10 cellular contexts compared by ENCODE assay signal in the genomic region with DNA sequence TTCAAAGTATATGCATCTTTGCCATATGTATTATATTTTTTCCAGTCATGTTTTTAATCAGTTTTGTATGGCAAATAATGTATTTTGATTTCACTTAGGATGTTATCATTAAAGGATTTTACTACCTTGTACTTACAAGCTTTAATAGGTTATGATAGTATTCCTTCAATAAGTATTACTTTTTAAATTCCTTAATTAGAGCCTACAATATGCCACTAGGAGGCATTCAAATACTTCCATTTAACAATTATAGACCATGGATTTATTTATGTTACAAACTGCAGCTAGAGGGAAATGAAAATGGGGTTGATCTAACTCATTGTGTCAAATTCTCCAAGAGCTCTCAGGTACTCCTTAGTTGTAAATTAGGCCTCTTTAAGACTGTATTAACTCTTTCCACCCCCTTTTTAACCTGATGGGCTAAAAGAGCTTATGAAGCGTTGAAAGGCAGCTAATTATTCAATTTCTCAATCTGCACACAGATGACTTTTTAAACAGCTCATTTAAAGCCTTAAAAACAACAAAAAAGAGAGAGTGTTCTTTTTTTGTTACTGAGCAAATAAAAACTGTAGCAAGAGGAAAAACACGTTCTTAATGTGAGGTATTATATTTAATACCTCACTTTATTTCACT.
DNase-seq lines count a peak whose midpoint lies in the region; ATAC-seq, FAIRE-seq and TF ChIP-seq lines count a peak whose summit lies in the region.
"Had no signal": no experiment of that assay in that cellular context is flagged by ENCODE, and none has a peak within 500 bp of the region (broad histone marks: within the 10 kb centered on the region; RNA-seq: fewer than 3 reads in every experiment).

No MANE protein-coding gene starts in this region.

- H3K36me3 Mint-ChIP-seq in osteocyte (ENCODE audit: unreplicated experiment), result no peaks in the 10 kb centered on the region

- H3K4me1 Mint-ChIP-seq in osteocyte (ENCODE audit: unreplicated experiment), result peaks cover 3% of the 10 kb centered on the region
- H3K4me1 Mint-ChIP-seq: naive thymus-derived CD8-positive, alpha-beta T cell had no signal

- TF ChIP-seq CTCF in choroid plexus epithelial cell (conservative IDR thresholded peaks at IDR 0.05; ENCODE audit: low read depth, low read length) (peak; percentile 42), osteocyte (IDR thresholded peaks at IDR 0.05) (peak; percentile 54)

- peak; percentile 7 for DNase-seq in GM03348 (ENCODE audit: low spot score)
- DNase-seq in NCI-H446 treated with DMSO at 0.1 percent for 48 hours (lab: John Stamatoyannopoulos, UW), result peak; percentile 53
- DNase-seq in choroid plexus epithelial cell (ENCODE audit: low read depth), result peak; percentile 50
- no peak for DNase-seq in osteocyte (ENCODE audit: extremely low spot score, unreplicated experiment)
- no peak for DNase-seq in stimulated activated CD4-positive, alpha-beta T cell treated with anti-CD3 and anti-CD28 coated beads, Interleukin-2, amount 100 ng/mL, for 48 hours
- DNase-seq in GM19239 (ENCODE audit: insufficient read length, low spot score), result no peak

- H3K27me3 Mint-ChIP-seq in osteocyte (ENCODE audit: unreplicated experiment), result no peaks in the 10 kb centered on the region
- H3K27me3 Mint-ChIP-seq: naive thymus-derived CD8-positive, alpha-beta T cell had no signal

- ATAC-seq in GM21825 (IDR thresholded peaks at IDR 0.05; ENCODE audit: unreplicated experiment), result no peak
- no peak for ATAC-seq in HG03095 (IDR thresholded peaks at IDR 0.05; ENCODE audit: unreplicated experiment)
- ATAC-seq: naive thymus-derived CD8-positive, alpha-beta T cell had no signal

- no peak overlapping the region for H3K4me3 ChIP-seq in choroid plexus epithelial cell (ENCODE audit: low read depth, low read length)
- H3K4me3 ChIP-seq: HAP-1 had no signal

- H3K9me3 Mint-ChIP-seq in osteocyte (ENCODE audit: unreplicated experiment), result peaks cover 3% of the 10 kb centered on the region

- no peak overlapping the region for H3K4me3 Mint-ChIP-seq in osteocyte (ENCODE audit: unreplicated experiment)
- H3K4me3 Mint-ChIP-seq: naive thymus-derived CD8-positive, alpha-beta T cell had no signal

- no peak overlapping the region for H3K27ac Mint-ChIP-seq in osteocyte (ENCODE audit: unreplicated experiment)

- FAIRE-seq in GM19239 (lab: Jason Lieb, UNC), result no peak

Comparison
In these comparisons a context has a peak if more than half of its experiments do, and no peak if none do; other contexts are left out.
1. DNase-seq: peak in GM03348 (single experiment), NCI-H446 treated with DMSO at 0.1 percent for 48 hours (single experiment) and choroid plexus epithelial cell (single experiment); none in osteocyte (single experiment), stimulated activated CD4-positive, alpha-beta T cell treated with anti-CD3 and anti-CD28 coated beads, Interleukin-2, amount 100 ng/mL, for 48 hours (0 of 2) and GM19239 (single experiment).